Comparison of ENCODE assay signal across 14 cellular contexts in genomic region chr22:22820076-22820475, GRCh38.
DNase-seq lines count a peak whose midpoint lies in the region; ATAC-seq and TF ChIP-seq lines count a peak whose summit lies in the region.
"Had no signal": no experiment of that assay in that cellular context is flagged by ENCODE, and none has a peak within 500 bp of the region (broad histone marks: within the 10 kb centered on the region; RNA-seq: fewer than 3 reads in every experiment).

No MANE protein-coding gene starts in this region.

- peaks cover 93% of the 10 kb centered on the region for H3K4me1 ChIP-seq in CD4-positive, CD25-positive, alpha-beta regulatory T cell (ENCODE audit: control insufficient read depth, insufficient read depth, low read length, poor library complexity, severe bottlenecking)
- peaks cover 96% of the 10 kb centered on the region for H3K4me1 ChIP-seq in CD8-positive, alpha-beta T cell (ENCODE audit: insufficient read depth, low read length)
- no peaks in the 10 kb centered on the region for H3K4me1 ChIP-seq in suprapubic skin

- H3K36me3 Mint-ChIP-seq in CD4-positive, CD25-positive, alpha-beta regulatory T cell: no peaks in the 10 kb centered on the region
- H3K36me3 Mint-ChIP-seq in CD8-positive, alpha-beta T cell: no peaks in the 10 kb centered on the region
- H3K36me3 Mint-ChIP-seq in activated CD8-positive, alpha-beta T cell treated with anti-CD3 and anti-CD28 coated beads for 36 hours (ENCODE audit: low read depth): no peaks in the 10 kb centered on the region
- H3K36me3 Mint-ChIP-seq in natural killer cell: no peaks in the 10 kb centered on the region

- H3K4me3 ChIP-seq in CD4-positive, CD25-positive, alpha-beta regulatory T cell (ENCODE audit: low read depth, low read length): peak overlapping the region; percentile 73
- H3K4me3 ChIP-seq in CD8-positive, alpha-beta T cell (ENCODE audit: low read depth, low read length): peak overlapping the region; percentile 51
- no peak overlapping the region for H3K4me3 ChIP-seq in suprapubic skin
- H3K4me3 ChIP-seq: left lung had no signal

- CTCF ChIA-PET in CD8-positive, alpha-beta T cell (lab: Charles Lee): interaction anchor here (1.2 to 20.8 kb wide), 9 partner anchors 10 to 74 kb away, joined by 4 to 281 read pairs (median 23); no protein-coding TSS in a partner anchor
- CTCF ChIA-PET in activated CD8-positive, alpha-beta T cell treated with anti-CD3 and anti-CD28 coated beads for 36 hours (lab: Charles Lee): interaction anchor here (0.6 to 2.8 kb wide), 6 partner anchors 10 to 67 kb away, joined by 3 to 13 read pairs (median 3); no protein-coding TSS in a partner anchor

- no peak for TF ChIP-seq EP300 in suprapubic skin (IDR thresholded peaks at IDR 0.05)

- H3K9me3 ChIP-seq in CD4-positive, CD25-positive, alpha-beta regulatory T cell (ENCODE audit: control insufficient read depth in 2 of 2, low read length in 2 of 2): no peaks in the 10 kb centered on the region
- H3K9me3 ChIP-seq in CD8-positive, alpha-beta T cell (ENCODE audit: low read length): no peaks in the 10 kb centered on the region
- no peaks in the 10 kb centered on the region for H3K9me3 ChIP-seq in suprapubic skin
- H3K9me3 ChIP-seq: left lung had no signal

- DNase-seq in CD4-positive, CD25-positive, alpha-beta regulatory T cell: no peak
- DNase-seq in CD8-positive, alpha-beta T cell: peak in 1 of 7 experiments; percentile 66
- DNase-seq in activated CD8-positive, alpha-beta T cell treated with anti-CD3 and anti-CD28 coated beads for 36 hours: no peak
- DNase-seq in natural killer cell (no peak), anterior cingulate cortex (lab: John Stamatoyannopoulos, UW) (no peak), epidermal melanocyte (ENCODE audit: insufficient read length, low spot score) (no peak), suprapubic skin (ENCODE audit: low spot score in 2 of 2) (no peak)
- DNase-seq: activated B cell treated with CpG ODN at 0.5 μM for 24 hours, amygdala, left lung, NCI-H1105 treated with DMSO at 0.1 percent for 48 hours, NCI-H510A treated with DMSO at 0.1 percent for 48 hours, right cardiac atrium, SIG-M5 had no signal

- no peaks in the 10 kb centered on the region for H3K27me3 Mint-ChIP-seq in CD4-positive, CD25-positive, alpha-beta regulatory T cell
- H3K27me3 Mint-ChIP-seq in CD8-positive, alpha-beta T cell (ENCODE audit: low read depth): no peaks in the 10 kb centered on the region
- H3K27me3 Mint-ChIP-seq in activated CD8-positive, alpha-beta T cell treated with anti-CD3 and anti-CD28 coated beads for 36 hours: no peaks in the 10 kb centered on the region
- H3K27me3 Mint-ChIP-seq in natural killer cell (ENCODE audit: low read depth in 2 of 2): no peaks in the 10 kb centered on the region

- H3K27ac Mint-ChIP-seq in CD4-positive, CD25-positive, alpha-beta regulatory T cell: peak overlapping the region; percentile 90 to 97 (median 94)
- H3K27ac Mint-ChIP-seq in CD8-positive, alpha-beta T cell: peak overlapping the region; percentile 93
- H3K27ac Mint-ChIP-seq in activated CD8-positive, alpha-beta T cell treated with anti-CD3 and anti-CD28 coated beads for 36 hours: peak overlapping the region; percentile 70
- H3K27ac Mint-ChIP-seq in natural killer cell: peak overlapping the region; percentile 82 to 87
- H3K27ac Mint-ChIP-seq: activated B cell treated with CpG ODN at 0.5 μM for 24 hours had no signal

- 73% methylated on average over 3 of the region's 3 CpGs for WGBS in suprapubic skin

- POLR2A ChIA-PET in CD8-positive, alpha-beta T cell (lab: Charles Lee): interaction anchor here (0.5 to 3.8 kb wide), 16 partner anchors 10 to 300 kb away, joined by 3 to 27 read pairs (median 5); no protein-coding TSS in a partner anchor
- POLR2A ChIA-PET in activated CD8-positive, alpha-beta T cell treated with anti-CD3 and anti-CD28 coated beads for 36 hours (lab: Charles Lee): interaction anchor here (0.6 to 0.8 kb wide), 2 partner anchors 10 to 12 kb away, joined by 3 to 4 read pairs; no protein-coding TSS in a partner anchor

- no peaks in the 10 kb centered on the region for H3K27me3 ChIP-seq in CD4-positive, CD25-positive, alpha-beta regulatory T cell (ENCODE audit: control insufficient read depth, insufficient read depth, low read length)
- no peaks in the 10 kb centered on the region for H3K27me3 ChIP-seq in CD8-positive, alpha-beta T cell (ENCODE audit: insufficient read depth, low read length)
- peaks cover 15% of the 10 kb centered on the region for H3K27me3 ChIP-seq in suprapubic skin

- H3K4me1 Mint-ChIP-seq in CD4-positive, CD25-positive, alpha-beta regulatory T cell: peaks cover 12 to 99% (median 80%) of the 10 kb centered on the region in 4 donors
- H3K4me1 Mint-ChIP-seq in CD8-positive, alpha-beta T cell (ENCODE audit: low read depth): peaks cover 98% of the 10 kb centered on the region
- peaks cover 94% of the 10 kb centered on the region for H3K4me1 Mint-ChIP-seq in activated CD8-positive, alpha-beta T cell treated with anti-CD3 and anti-CD28 coated beads for 36 hours (ENCODE audit: low read depth)
- peaks cover 95% of the 10 kb centered on the region in 2 donors for H3K4me1 Mint-ChIP-seq in natural killer cell

- H3K9me3 Mint-ChIP-seq in CD4-positive, CD25-positive, alpha-beta regulatory T cell: no peaks in the 10 kb centered on the region
- H3K9me3 Mint-ChIP-seq in CD8-positive, alpha-beta T cell: no peaks in the 10 kb centered on the region
- H3K9me3 Mint-ChIP-seq in activated CD8-positive, alpha-beta T cell treated with anti-CD3 and anti-CD28 coated beads for 36 hours: no peaks in the 10 kb centered on the region
- H3K9me3 Mint-ChIP-seq in natural killer cell: no peaks in the 10 kb centered on the region
- H3K9me3 Mint-ChIP-seq: activated B cell treated with CpG ODN at 0.5 μM for 24 hours had no signal

- H3K4me3 Mint-ChIP-seq in CD4-positive, CD25-positive, alpha-beta regulatory T cell: peak overlapping the region; percentile 76 to 90 (median 83)
- peak overlapping the region; percentile 75 for H3K4me3 Mint-ChIP-seq in CD8-positive, alpha-beta T cell
- H3K4me3 Mint-ChIP-seq in activated CD8-positive, alpha-beta T cell treated with anti-CD3 and anti-CD28 coated beads for 36 hours: no peak overlapping the region
- peak overlapping the region; percentile 87 for H3K4me3 Mint-ChIP-seq in natural killer cell
- H3K4me3 Mint-ChIP-seq: activated B cell treated with CpG ODN at 0.5 μM for 24 hours had no signal

- H3K27ac ChIP-seq in CD4-positive, CD25-positive, alpha-beta regulatory T cell (ENCODE audit: insufficient read depth, low read length, poor library complexity, severe bottlenecking): peak overlapping the region; percentile 62
- peak overlapping the region; percentile 48 for H3K27ac ChIP-seq in CD8-positive, alpha-beta T cell (ENCODE audit: low read depth, low read length)
- H3K27ac ChIP-seq in suprapubic skin: no peak overlapping the region
- H3K27ac ChIP-seq: left lung had no signal

- H3K36me3 ChIP-seq in CD4-positive, CD25-positive, alpha-beta regulatory T cell (ENCODE audit: control insufficient read depth, insufficient read depth, low read length): no peaks in the 10 kb centered on the region
- H3K36me3 ChIP-seq in CD8-positive, alpha-beta T cell (ENCODE audit: insufficient read depth, low read length): no peaks in the 10 kb centered on the region
- no peaks in the 10 kb centered on the region for H3K36me3 ChIP-seq in suprapubic skin
- H3K36me3 ChIP-seq: left lung had no signal

- no peak for TF ChIP-seq POLR2A in suprapubic skin (IDR thresholded peaks at IDR 0.05)

- intact Hi-C loops in CD8-positive, alpha-beta T cell (cut with DNase I, micrococcal nuclease): no loop called here
- intact Hi-C loops in activated CD8-positive, alpha-beta T cell treated with anti-CD3 and anti-CD28 coated beads for 36 hours (cut with micrococcal nuclease): no loop called here
- intact Hi-C loops in natural killer cell (cut with micrococcal nuclease): loop anchor here (2.0 to 5.0 kb wide), 2 partner anchors 15 to 33 kb away; no protein-coding TSS in a partner anchor

- no peak for ATAC-seq in CD4-positive, CD25-positive, alpha-beta regulatory T cell (ENCODE audit: low read depth in 2 of 2)
- no peak for ATAC-seq in CD8-positive, alpha-beta T cell
- no peak for ATAC-seq in activated CD8-positive, alpha-beta T cell treated with anti-CD3 and anti-CD28 coated beads for 36 hours
- ATAC-seq in natural killer cell: no peak
- ATAC-seq: left lung, right cardiac atrium had no signal

- TF ChIP-seq CTCF in CD8-positive, alpha-beta T cell (IDR thresholded peaks at IDR 0.05): no peak
- no peak for TF ChIP-seq CTCF in activated CD8-positive, alpha-beta T cell treated with anti-CD3 and anti-CD28 coated beads for 36 hours (IDR thresholded peaks at IDR 0.05)
- no peak for TF ChIP-seq CTCF in natural killer cell (IDR thresholded peaks at IDR 0.05)
- TF ChIP-seq CTCF in suprapubic skin (IDR thresholded peaks at IDR 0.05): no peak
